In the genomic region with DNA sequence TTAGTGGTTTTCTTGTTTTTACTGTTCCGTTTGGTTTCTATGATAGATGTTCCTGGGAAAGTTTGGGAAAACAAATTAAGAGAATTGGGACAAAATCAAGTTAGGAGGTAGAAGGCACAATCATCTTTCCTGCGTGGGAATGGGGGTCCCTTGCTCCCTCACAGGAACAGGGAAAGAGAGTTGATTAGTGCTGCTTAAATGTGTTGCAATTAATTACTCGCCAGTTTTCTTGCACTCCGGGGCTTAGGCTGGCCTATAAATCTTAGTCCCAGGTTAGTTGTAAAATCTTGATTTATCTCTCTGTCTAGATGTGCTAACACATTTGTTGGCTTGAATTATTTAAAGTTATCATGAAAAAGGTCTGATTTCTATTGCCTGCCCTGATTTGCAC, we compare ENCODE assay signal across 17 cellular contexts. TPM values are rescaled to one million over a fixed set of nuclear protein-coding genes. Genes with fewer than 3 reads are reported as not detected.
A peak's percentile ranks its signal among the peaks of the same experiment; 100 is the strongest.
DNase-seq lines count a peak whose midpoint lies in the region; ATAC-seq, FAIRE-seq and TF ChIP-seq lines count a peak whose summit lies in the region.
"Had no signal": no experiment of that assay in that cellular context is flagged by ENCODE, and none has a peak within 500 bp of the region (broad histone marks: within the 10 kb centered on the region; RNA-seq: fewer than 3 reads in every experiment).

No MANE protein-coding gene starts in this region.

- H3K4me1 ChIP-seq in smooth muscle cell (ENCODE audit: low read depth) = peaks cover 29% of the 10 kb centered on the region
- H3K4me1 ChIP-seq in trophoblast cell (ENCODE audit: control insufficient read depth in 1 of 2, insufficient read depth in 2 of 2, low read length in 2 of 2) = peaks cover 0 to 2% of the 10 kb centered on the region in 2 experiments

- H3K27me3 Mint-ChIP-seq in glutamatergic neuron (ENCODE audit: unreplicated experiment) = peaks cover 2% of the 10 kb centered on the region
- H3K27me3 Mint-ChIP-seq: CD4-positive, CD25-positive, alpha-beta regulatory T cell; naive thymus-derived CD8-positive, alpha-beta T cell; stimulated activated memory B cell treated with anti-CD40 and anti-IgM and Interleukin-4, amounts not matched to agents 10 μg/mL and 1 μg/mL and 100 μg/mL, for 72 hours had no signal

- H3K14ac ChIP-seq in trophoblast cell (ENCODE audit: low read length) = no peak overlapping the region

- H3K18ac ChIP-seq in trophoblast cell (ENCODE audit: low read length) = no peak overlapping the region

- WGBS in smooth muscle cell (ENCODE audit: low lambda C conversion rate) = 63% methylated on average over 4 of the region's 4 CpGs
- no CpG with 5 or more reads among the region's 4 CpGs for WGBS in trophoblast cell (ENCODE audit: extremely low coverage, insufficient coverage, insufficient read length)

- H3K9me3 ChIP-seq in smooth muscle cell (replicated peaks; ENCODE audit: low read depth) (no peaks in the 10 kb centered on the region), trophoblast cell (ENCODE audit: insufficient read depth, low read depth, low read length) (no peaks in the 10 kb centered on the region)

- no peaks in the 10 kb centered on the region for H3K36me3 ChIP-seq in smooth muscle cell (ENCODE audit: low read depth)
- no peaks in the 10 kb centered on the region for H3K36me3 ChIP-seq in trophoblast cell (ENCODE audit: control insufficient read depth in 1 of 2, insufficient read depth in 2 of 2, low read length in 2 of 2)

- DNase-seq in DMS 273 (lab: John Stamatoyannopoulos, UW; ENCODE audit: unreplicated experiment) (peak; percentile 21), DMS 273 treated with DMSO at 0.1 percent for 48 hours (lab: John Stamatoyannopoulos, UW) (no peak), NOMO-1 treated with DMSO at 0.1 percent for 48 hours (lab: John Stamatoyannopoulos, UW; ENCODE audit: unreplicated experiment) (peak; percentile 57), glutamatergic neuron (no peak), smooth muscle cell (lab: John Stamatoyannopoulos, UW; ENCODE audit: unreplicated experiment) (no peak), trophoblast cell (no peak), urothelium cell line (ENCODE audit: low spot score) (no peak)
- DNase-seq: 8988T; activated CD4-positive, alpha-beta T cell treated with anti-CD3 and anti-CD28 coated beads for 1 hour; activated CD8-positive, alpha-beta memory T cell treated with anti-CD3 and anti-CD28 coated beads, Interleukin-2, amount 50 U/mL, for 4 hours; activated naive CD4-positive, alpha-beta T cell treated with Interleukin-2 at 50 U/mL for 16 hours; CD4-positive, CD25-positive, alpha-beta regulatory T cell; NCI-H1930 had no signal

- peaks cover 50% of the 10 kb centered on the region for H3K4me1 Mint-ChIP-seq in glutamatergic neuron (ENCODE audit: low read depth, unreplicated experiment)

- no peak for ATAC-seq in GM19324 (IDR thresholded peaks at IDR 0.05; ENCODE audit: low FRiP score, unreplicated experiment)
- ATAC-seq: stimulated activated memory B cell treated with anti-CD40 and anti-IgM and Interleukin-4, amounts not matched to agents 10 μg/mL and 1 μg/mL and 100 μg/mL, for 72 hours had no signal

- H3F3A ChIP-seq in smooth muscle cell (ENCODE audit: low read depth) = no peaks in the 10 kb centered on the region

- no peak overlapping the region for H3K23ac ChIP-seq in trophoblast cell (ENCODE audit: low read length)

- peak overlapping the region; percentile 71 for H3K4me3 Mint-ChIP-seq in glutamatergic neuron (ENCODE audit: unreplicated experiment)
- H3K4me3 Mint-ChIP-seq: CD4-positive, CD25-positive, alpha-beta regulatory T cell; stimulated activated memory B cell treated with anti-CD40 and anti-IgM and Interleukin-4, amounts not matched to agents 10 μg/mL and 1 μg/mL and 100 μg/mL, for 72 hours; T-helper 1 cell treated with Interleukin-12 subunit alpha and Interleukin-12 subunit beta and Interleukin-4 antibody, amounts not matched to agents 30 μg/mL and 1 μg/mL, for 36 hours had no signal

- no peak overlapping the region for H2BK5ac ChIP-seq in trophoblast cell (ENCODE audit: low read depth, low read length, poor library complexity)

- H3K4me2 ChIP-seq in smooth muscle cell = peak overlapping the region; percentile 68
- H3K4me2 ChIP-seq in trophoblast cell (ENCODE audit: low read length) = no peak overlapping the region

- peaks cover 3% of the 10 kb centered on the region for H3K9me3 Mint-ChIP-seq in glutamatergic neuron (ENCODE audit: unreplicated experiment)
- H3K9me3 Mint-ChIP-seq: CD4-positive, CD25-positive, alpha-beta regulatory T cell; naive thymus-derived CD8-positive, alpha-beta T cell; stimulated activated memory B cell treated with anti-CD40 and anti-IgM and Interleukin-4, amounts not matched to agents 10 μg/mL and 1 μg/mL and 100 μg/mL, for 72 hours; T-helper 1 cell treated with Interleukin-12 subunit alpha and Interleukin-12 subunit beta and Interleukin-4 antibody, amounts not matched to agents 30 μg/mL and 1 μg/mL, for 36 hours had no signal

- H4K8ac ChIP-seq in trophoblast cell (ENCODE audit: low read depth, low read length) = no peak overlapping the region

- H3K4ac ChIP-seq in trophoblast cell (ENCODE audit: low read depth, low read length) = no peak overlapping the region

- H3K27ac Mint-ChIP-seq in glutamatergic neuron (ENCODE audit: unreplicated experiment) = peak overlapping the region; percentile 97
- H3K27ac Mint-ChIP-seq: stimulated activated memory B cell treated with anti-CD40 and anti-IgM and Interleukin-4, amounts not matched to agents 10 μg/mL and 1 μg/mL and 100 μg/mL, for 72 hours; T-helper 1 cell treated with Interleukin-12 subunit alpha and Interleukin-12 subunit beta and Interleukin-4 antibody, amounts not matched to agents 30 μg/mL and 1 μg/mL, for 36 hours had no signal

- H2AFZ ChIP-seq in smooth muscle cell (ENCODE audit: low read depth) = no peak overlapping the region
- no peak overlapping the region for H2AFZ ChIP-seq in trophoblast cell (ENCODE audit: insufficient read depth, low read length, poor library complexity)

- no peak overlapping the region for H2AK5ac ChIP-seq in trophoblast cell (ENCODE audit: low read length)

- TF ChIP-seq CTCF in glutamatergic neuron (IDR thresholded peaks at IDR 0.05; ENCODE audit: partially characterized antibody, unreplicated experiment) (no peak), smooth muscle cell (IDR thresholded peaks at IDR 0.05; ENCODE audit: borderline replicate concordance, insufficient read depth, poor library complexity, severe bottlenecking) (no peak)

- H3K79me1 ChIP-seq in trophoblast cell (ENCODE audit: low read length) = no peaks in the 10 kb centered on the region

- no peak overlapping the region for H3K27ac ChIP-seq in smooth muscle cell (ENCODE audit: low read depth)
- H3K27ac ChIP-seq in trophoblast cell (ENCODE audit: low read depth, low read length) = no peak overlapping the region

- no peak overlapping the region for H2BK120ac ChIP-seq in trophoblast cell (ENCODE audit: insufficient read depth, low read length, poor library complexity)

- no peak for FAIRE-seq in urothelium cell line (lab: Jason Lieb, UNC)

- H2BK12ac ChIP-seq in trophoblast cell (ENCODE audit: low read length) = no peak overlapping the region

- H3K36me3 Mint-ChIP-seq in glutamatergic neuron (ENCODE audit: unreplicated experiment) = no peaks in the 10 kb centered on the region
- H3K36me3 Mint-ChIP-seq: CD4-positive, CD25-positive, alpha-beta regulatory T cell; naive thymus-derived CD8-positive, alpha-beta T cell; stimulated activated memory B cell treated with anti-CD40 and anti-IgM and Interleukin-4, amounts not matched to agents 10 μg/mL and 1 μg/mL and 100 μg/mL, for 72 hours had no signal

- H4K91ac ChIP-seq in trophoblast cell (ENCODE audit: low read depth, low read length) = no peak overlapping the region

- H4K20me1 ChIP-seq in smooth muscle cell (ENCODE audit: low read depth) = peaks cover 5% of the 10 kb centered on the region

- H4K12ac ChIP-seq in trophoblast cell (ENCODE audit: low read depth, low read length) = no peak overlapping the region

- H3K9ac ChIP-seq in smooth muscle cell (ENCODE audit: low read depth) (no peak overlapping the region), trophoblast cell (ENCODE audit: low read length) (no peak overlapping the region)

- H3K79me2 ChIP-seq in smooth muscle cell (ENCODE audit: low read depth) = no peaks in the 10 kb centered on the region
- H3K79me2 ChIP-seq in trophoblast cell (ENCODE audit: control insufficient read depth, insufficient read depth, low read length, poor library complexity) = no peaks in the 10 kb centered on the region

- no peaks in the 10 kb centered on the region for H3K27me3 ChIP-seq in smooth muscle cell (ENCODE audit: low read depth)
- no peaks in the 10 kb centered on the region for H3K27me3 ChIP-seq in trophoblast cell (ENCODE audit: insufficient read depth, low read length)

- H3K4me3 ChIP-seq in smooth muscle cell = no peak overlapping the region
- H3K4me3 ChIP-seq in trophoblast cell (ENCODE audit: low read depth, low read length) = no peak overlapping the region

RNA-seq across cellular contexts. Expression of a gene that starts 10.0 kb away (rescaled TPM):
- total RNA-seq in glutamatergic neuron (ENCODE audit: unreplicated experiment) (11.6 TPM), smooth muscle cell (16.5 and 17.7 TPM in 2 replicates)
- 8.0 and 8.8 TPM in 2 replicates for polyA plus RNA-seq in smooth muscle cell
- 6.2 and 6.3 TPM in 2 replicates for polyA plus RNA-seq in trophoblast cell (2013)

RNA-seq across cellular contexts. Expression of a gene that starts 48.1 kb away (rescaled TPM):
- total RNA-seq in glutamatergic neuron (ENCODE audit: unreplicated experiment) (114 TPM), smooth muscle cell (62.7 and 81.4 TPM in 2 replicates)
- polyA plus RNA-seq in smooth muscle cell = 39.2 and 45.4 TPM in 2 replicates
- polyA plus RNA-seq in trophoblast cell (2013) = 82.9 and 87.6 TPM in 2 replicates

Comparison
In these comparisons a context has a peak if more than half of its experiments do, and no peak if none do; other contexts are left out.
1. DNase-seq: peak in DMS 273 (single experiment) and NOMO-1 treated with DMSO at 0.1 percent for 48 hours (single experiment); none in DMS 273 treated with DMSO at 0.1 percent for 48 hours (single experiment), glutamatergic neuron (single experiment), smooth muscle cell (single experiment), trophoblast cell (0 of 2) and urothelium cell line (single experiment).